10 cellular contexts compared by ENCODE assay signal in the genomic region with DNA sequence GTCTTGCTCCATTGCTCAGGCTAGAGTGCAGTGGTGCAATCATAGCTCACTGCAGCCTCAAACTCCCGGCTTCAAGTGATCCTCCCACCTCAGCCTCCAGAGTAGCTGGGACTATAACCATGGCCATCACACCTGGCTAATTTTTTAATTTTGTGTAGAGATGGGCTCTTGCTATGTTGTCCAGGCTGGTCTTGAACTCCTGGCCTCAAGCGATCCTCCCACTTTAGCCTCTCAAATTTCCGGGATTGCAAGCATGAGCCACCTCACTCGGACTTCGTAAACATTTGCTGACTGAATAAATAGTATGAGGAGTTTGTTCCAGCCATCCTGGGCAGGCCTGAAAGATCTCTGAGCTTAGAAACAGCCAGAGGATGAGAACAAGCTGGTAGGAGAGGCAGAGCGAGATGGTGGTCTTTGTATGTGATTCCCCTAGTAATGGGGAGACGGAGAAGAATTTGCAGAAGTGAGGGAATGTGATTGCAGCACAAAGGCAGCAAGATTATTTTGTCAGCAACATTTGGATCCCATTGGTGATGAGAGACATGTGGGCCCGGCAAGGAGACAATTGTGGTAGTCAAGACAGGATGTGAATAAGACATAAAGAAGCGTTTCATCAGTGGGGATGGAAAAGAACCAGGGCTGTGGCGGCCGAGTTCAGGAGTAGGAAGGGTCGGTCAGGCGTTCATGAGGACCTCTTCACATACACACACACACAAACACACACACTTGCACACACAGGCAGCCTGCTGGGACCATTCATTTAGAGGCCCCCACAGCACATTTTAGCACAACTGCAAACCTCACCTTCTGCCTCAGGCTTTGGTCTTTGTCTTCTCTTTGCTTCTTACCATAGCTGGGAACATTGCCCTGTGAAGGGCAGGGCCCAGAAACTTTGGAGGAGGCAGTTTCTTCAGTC.
A peak's percentile ranks its signal among the peaks of the same experiment; 100 is the strongest.
DNase-seq lines count a peak whose midpoint lies in the region; ATAC-seq, FAIRE-seq and TF ChIP-seq lines count a peak whose summit lies in the region.
"Had no signal": no experiment of that assay in that cellular context is flagged by ENCODE, and none has a peak within 500 bp of the region (broad histone marks: within the 10 kb centered on the region; RNA-seq: fewer than 3 reads in every experiment).

No MANE protein-coding gene starts in this region.

- no peak overlapping the region for H2BK5ac ChIP-seq in H1 (ENCODE audit: low read depth, low read length)

- intact Hi-C loops in left lung (cut with DNase I): no loop called here
- intact Hi-C loops in stomach (cut with DNase I; ENCODE audit: low total_unique reads): no loop called here
- intact Hi-C loops in testis (cut with DNase I; ENCODE audit: low total_unique reads): no loop called here

- in situ Hi-C loops in GM23248 (cut with MboI): no loop called here

- H3K18ac ChIP-seq in H1 (ENCODE audit: extremely low read depth, low read length): no peak overlapping the region

- H2AFZ ChIP-seq in GM23248 (peak overlapping the region; percentile 71), H1 (ENCODE audit: low read length) (no peak overlapping the region)

- H3K23me2 ChIP-seq in H1 (ENCODE audit: low read depth, low read length): no peaks in the 10 kb centered on the region

- H4K20me1 ChIP-seq in GM23248 (ENCODE audit: insufficient read depth): no peaks in the 10 kb centered on the region
- H4K20me1 ChIP-seq in H1 (replicated peaks in 1 of 2; ENCODE audit: control insufficient read depth in 1 of 2, insufficient read depth in 2 of 2, low read length in 2 of 2): no peaks in the 10 kb centered on the region

- no peaks in the 10 kb centered on the region for H3K9me3 ChIP-seq in GM23248 (ENCODE audit: low read depth)
- H3K9me3 ChIP-seq in H1 (ENCODE audit: insufficient read depth in 2 of 2, low read depth in 1 of 2, low read length in 1 of 2): peaks cover 0 to 3% of the 10 kb centered on the region in 2 experiments; a peak in 2 of 4 replicates
- H3K9me3 ChIP-seq in left lung: peaks cover 0 to 12% of the 10 kb centered on the region in 2 donors
- H3K9me3 ChIP-seq in stomach: peaks cover 0 to 14% (median 6%) of the 10 kb centered on the region in 4 donors
- H3K9me3 ChIP-seq in testis: no peaks in the 10 kb centered on the region

- H3K9ac ChIP-seq in GM23248 (0 out of 2 replicates have a peak overlapping the region, but pooled peaks have one; percentile 12), H1 (replicated peaks in 1 of 4; ENCODE audit: extremely low read depth in 1 of 4, low read depth in 3 of 4, low read length in 3 of 4) (no peak overlapping the region)

- H3K4me1 ChIP-seq in GM23248 (ENCODE audit: insufficient read depth) (peaks cover 19% of the 10 kb centered on the region), H1 (replicated peaks in 1 of 4; ENCODE audit: control insufficient read depth in 3 of 4, insufficient read depth in 4 of 4, low read length in 3 of 4) (peaks cover 3 to 11% (median 9%) of the 10 kb centered on the region in 4 experiments), left lung (peaks cover 24 to 36% of the 10 kb centered on the region in 2 donors), stomach (peaks cover 18 to 53% (median 40%) of the 10 kb centered on the region in 4 donors), testis (peaks cover 34% of the 10 kb centered on the region)

- H3K27ac ChIP-seq in GM23248 (peak overlapping the region; percentile 63), H1 (ENCODE audit: low read depth, low read length) (no peak overlapping the region), left lung (peak overlapping the region; percentile 71), stomach (peak overlapping the region; percentile 40 to 82 (median 81)), testis (peak overlapping the region in 1 of 2 donors; percentile 83)
- H3K27ac ChIP-seq: SK-N-MC had no signal

- no peak overlapping the region for H3K56ac ChIP-seq in H1 (replicated peaks; ENCODE audit: insufficient read length, low read depth, low read length)

- CTCF ChIA-PET in H1 (lab: Charles Lee; ENCODE audit: partially characterized antibody): interaction anchor here (0.8 to 1.8 kb wide), 7 partner anchors 10 to 189 kb away, joined by 3 to 7 read pairs (median 5); no protein-coding TSS in a partner anchor

- ATAC-seq in left lung (peak; percentile 58), GM21360 (IDR thresholded peaks at IDR 0.05; ENCODE audit: unreplicated experiment) (no peak)

- H3K9me2 ChIP-seq in GM23248 (ENCODE audit: insufficient read depth): no peaks in the 10 kb centered on the region

- TF ChIP-seq RAD21 in H1 (IDR thresholded peaks at IDR 0.05 in 1 of 2, conservative IDR thresholded peaks at IDR 0.05 in 1 of 2; ENCODE audit: low read depth in 2 of 2, low read length in 2 of 2): no peak

- H4K91ac ChIP-seq in H1 (replicated peaks; ENCODE audit: insufficient read length, low read length): peak overlapping the region; percentile 44

- H2BK15ac ChIP-seq in H1 (ENCODE audit: low read length): 0 out of 2 replicates have a peak overlapping the region, but pooled peaks have one; percentile 72

- no peaks in the 10 kb centered on the region for H3K79me1 ChIP-seq in H1 (ENCODE audit: low read depth, low read length)

- no peaks in the 10 kb centered on the region for H3K36me3 ChIP-seq in GM23248 (ENCODE audit: low read depth)
- H3K36me3 ChIP-seq in H1 (ENCODE audit: control insufficient read depth in 2 of 4, insufficient read depth in 4 of 4, low read length in 3 of 4): no peaks in the 10 kb centered on the region
- H3K36me3 ChIP-seq in left lung: no peaks in the 10 kb centered on the region
- H3K36me3 ChIP-seq in stomach: no peaks in the 10 kb centered on the region
- H3K36me3 ChIP-seq in testis (ENCODE audit: low read depth, missing control alignments): no peaks in the 10 kb centered on the region

- DNase-seq in GM23248 (peak; percentile 77), H1 (ENCODE audit: low read depth in 1 of 2, low spot score in 2 of 2) (peak in 1 of 2 experiments; percentile 26), left lung (no peak), stomach (no peak), NCI-H1417 treated with DMSO at 0.1 percent for 48 hours (lab: John Stamatoyannopoulos, UW) (no peak), erythroblast (lab: John Stamatoyannopoulos, UW) (no peak), testis (no peak)
- DNase-seq: NCI-H2081 had no signal

- WGBS in GM23248 (ENCODE audit: low coverage in 1 of 2, low lambda C conversion rate in 2 of 2, missing lambda C conversion rate in 2 of 2), 2 experiments: 29% methylated on average over 13 of the region's 13 CpGs
- WGBS in H1 (ENCODE audit: extremely low coverage in 1 of 2, insufficient coverage in 1 of 2, insufficient read length in 1 of 2, insufficient replicate concordance in 2 of 2, low coverage in 1 of 2, low lambda C conversion rate in 2 of 2, missing lambda C conversion rate in 1 of 2), 2 experiments: 91% methylated on average over 13 of the region's 13 CpGs; no CpG with 5 or more reads in 1 of the 2 experiments
- WGBS in stomach, 5 donors: 56 to 69% (median 65%) methylated on average over 13 of the region's 13 CpGs
- 72 to 80% methylated on average over 13 of the region's 13 CpGs for WGBS in testis, 2 donors

- H2BK12ac ChIP-seq in H1 (ENCODE audit: low read depth, low read length): no peak overlapping the region

- H4K8ac ChIP-seq in H1 (ENCODE audit: extremely low read depth, insufficient read depth, low read length): no peak overlapping the region

- TF ChIP-seq CTCF in H1 (IDR thresholded peaks at IDR 0.05; ENCODE audit: control extremely low read depth in 1 of 3, insufficient read depth in 1 of 3, low read depth in 1 of 3, low read length in 3 of 3) (no peak), left lung (IDR thresholded peaks at IDR 0.05) (no peak), stomach (IDR thresholded peaks at IDR 0.05) (no peak), testis (IDR thresholded peaks at IDR 0.05) (no peak)

- H3K4me3 ChIP-seq in GM23248 (no peak overlapping the region), H1 (ENCODE audit: extremely low read depth in 1 of 4, insufficient read depth in 2 of 4, low read depth in 3 of 4, low read length in 4 of 4) (no peak overlapping the region), left lung (no peak overlapping the region), stomach (no peak overlapping the region), testis (no peak overlapping the region)
- H3K4me3 ChIP-seq: SK-N-MC had no signal

- TF ChIP-seq EP300 in H1 (IDR thresholded peaks at IDR 0.05; ENCODE audit: borderline replicate concordance in 1 of 2, low read depth in 2 of 2, low read length in 2 of 2) (no peak), stomach (IDR thresholded peaks at IDR 0.05) (no peak)

- POLR2A ChIA-PET in H1 (lab: Charles Lee; ENCODE audit: partially characterized antibody): interaction anchor here (0.9 to 2.3 kb wide), 2 partner anchors 8 to 154 kb away, joined by 3 to 11 read pairs; no protein-coding TSS in a partner anchor

- H3F3A ChIP-seq in GM23248 (ENCODE audit: insufficient read depth): peaks cover 16% of the 10 kb centered on the region; the same call in 1 of the 2 replicates

- 0 out of 2 replicates have a peak overlapping the region, but pooled peaks have one; percentile 21 for H2BK20ac ChIP-seq in H1 (ENCODE audit: low read length)

- TF ChIP-seq POLR2A in H1 (IDR thresholded peaks at IDR 0.05; ENCODE audit: control extremely low read depth in 1 of 2, low read depth in 2 of 2, low read length in 2 of 2) (no peak), stomach (IDR thresholded peaks at IDR 0.05) (no peak), erythroblast (IDR thresholded peaks at IDR 0.05; ENCODE audit: low read length) (no peak), testis (IDR thresholded peaks at IDR 0.05) (no peak)

- H3K14ac ChIP-seq in H1 (ENCODE audit: insufficient read length): no peak overlapping the region

- FAIRE-seq in H1 (lab: Jason Lieb, UNC): no peak

- no peak overlapping the region for H4K5ac ChIP-seq in H1 (ENCODE audit: insufficient read length, low read depth, low read length)

- no peak overlapping the region for H3K4me2 ChIP-seq in GM23248 (ENCODE audit: unreplicated experiment)
- H3K4me2 ChIP-seq in H1 (ENCODE audit: insufficient read depth in 1 of 2, low read depth in 2 of 2, low read length in 2 of 2): no peak overlapping the region

- H3K79me2 ChIP-seq in GM23248 (ENCODE audit: insufficient read depth): no peaks in the 10 kb centered on the region
- H3K79me2 ChIP-seq in H1 (ENCODE audit: control insufficient read depth in 1 of 2, insufficient read depth in 2 of 2, low read length in 2 of 2): no peaks in the 10 kb centered on the region

- no peak overlapping the region for H2BK120ac ChIP-seq in H1 (replicated peaks; ENCODE audit: low read depth, low read length)

- H3K27me3 ChIP-seq in GM23248 (replicated peaks; ENCODE audit: insufficient read depth) (no peaks in the 10 kb centered on the region), H1 (replicated peaks in 1 of 4; ENCODE audit: control insufficient read depth in 3 of 4, extremely low read depth in 1 of 4, insufficient read depth in 3 of 4, low read length in 3 of 4) (no peaks in the 10 kb centered on the region), left lung (no peaks in the 10 kb centered on the region), stomach (no peaks in the 10 kb centered on the region), testis (no peaks in the 10 kb centered on the region)

- no peak overlapping the region for H3K23ac ChIP-seq in H1 (ENCODE audit: insufficient read length)

- H3K4ac ChIP-seq in H1 (replicated peaks; ENCODE audit: insufficient read length, low read depth, low read length): no peak overlapping the region

- no peak overlapping the region for H2AK5ac ChIP-seq in H1 (ENCODE audit: low read depth, low read length)

TF ChIP-seq in H1, 55 proteins besides CTCF, POLR2A, EP300 and RAD21 (continues in another document):
- no peak for TF ChIP-seq TAF1 (IDR thresholded peaks at IDR 0.05; ENCODE audit: low read depth, low read length)
